In genomic region chr3:1380926-1381646, GRCh38 we compare ENCODE assay signal across 9 cellular contexts.
A peak's percentile ranks its signal among the peaks of the same experiment; 100 is the strongest.
DNase-seq lines count a peak whose midpoint lies in the region; ATAC-seq lines count a peak whose summit lies in the region.
"Had no signal": no experiment of that assay in that cellular context is flagged by ENCODE, and none has a peak within 500 bp of the region (broad histone marks: within the 10 kb centered on the region; RNA-seq: fewer than 3 reads in every experiment).

No MANE protein-coding gene starts in this region.

- peak; percentile 85 for ATAC-seq in GM19438 (IDR thresholded peaks at IDR 0.05; ENCODE audit: low read depth, unreplicated experiment)
- ATAC-seq in HG02981 (IDR thresholded peaks at IDR 0.05; ENCODE audit: unreplicated experiment), result peak; percentile 70
- ATAC-seq in GM19452 (IDR thresholded peaks at IDR 0.05; ENCODE audit: unreplicated experiment), result no peak

- DNase-seq in GF-D8 (lab: John Stamatoyannopoulos, UW) (peak; percentile 1), NOMO-1 treated with DMSO at 0.1 percent for 48 hours (lab: John Stamatoyannopoulos, UW; ENCODE audit: unreplicated experiment) (peak; percentile 78), AG08396 (ENCODE audit: low spot score) (no peak), NCI-H510A treated with DMSO at 0.1 percent for 48 hours (lab: John Stamatoyannopoulos, UW) (no peak), mucosa of gallbladder (ENCODE audit: low spot score) (no peak)
- DNase-seq: NCI-H187 had no signal

Comparison
In these comparisons a context has a peak if more than half of its experiments do, and no peak if none do; other contexts are left out.
1. DNase-seq: peak in GF-D8 (single experiment) and NOMO-1 treated with DMSO at 0.1 percent for 48 hours (single experiment); none in AG08396 (single experiment), NCI-H510A treated with DMSO at 0.1 percent for 48 hours (single experiment) and mucosa of gallbladder (single experiment).